ENCODE assay signal across 8 cellular contexts in genomic region chr5:6745706-6746217, GRCh38. TPM values are rescaled to one million over a fixed set of nuclear protein-coding genes. Genes with fewer than 3 reads are reported as not detected.
DNase-seq lines count a peak whose midpoint lies in the region; ATAC-seq and TF ChIP-seq lines count a peak whose summit lies in the region.

No MANE protein-coding gene starts in this region.

- WGBS in esophagus squamous epithelium, 2 donors: 66 to 67% methylated on average over 10 of the region's 10 CpGs

- TF ChIP-seq EP300 in Ishikawa (IDR thresholded peaks at IDR 0.05; ENCODE audit: borderline replicate concordance): no peak

- H3K27ac Mint-ChIP-seq in neural crest cell (ENCODE audit: unreplicated experiment): no peak overlapping the region

- H3K27ac ChIP-seq in esophagus squamous epithelium: no peak overlapping the region

- H3K36me3 ChIP-seq in esophagus squamous epithelium: peaks cover 6 to 93% (median 21%) of the 10 kb centered on the region in 3 donors

- H3K36me3 Mint-ChIP-seq in neural crest cell (ENCODE audit: low read depth): peaks cover 6% of the 10 kb centered on the region

- TF ChIP-seq POLR2A in esophagus squamous epithelium (IDR thresholded peaks at IDR 0.05): no peak

- peak; percentile 71 for ATAC-seq in GM21360 (IDR thresholded peaks at IDR 0.05; ENCODE audit: unreplicated experiment)

- intact Hi-C loops in esophagus squamous epithelium (cut with DNase I): no loop called here

- no peaks in the 10 kb centered on the region for H3K27me3 ChIP-seq in esophagus squamous epithelium

- no peaks in the 10 kb centered on the region for H3K9me3 ChIP-seq in esophagus squamous epithelium

- H3K4me1 ChIP-seq in esophagus squamous epithelium: peaks cover 0 to 5% (median 0%) of the 10 kb centered on the region in 3 donors

- peak; percentile 51 for DNase-seq in NCI-H82 (lab: John Stamatoyannopoulos, UW)
- no peak for DNase-seq in NCI-H82 treated with DMSO at 0.1 percent for 48 hours (lab: John Stamatoyannopoulos, UW; ENCODE audit: unreplicated experiment)
- DNase-seq in SK-N-DZ (ENCODE audit: low spot score): peak; percentile 40
- DNase-seq in esophagus squamous epithelium (lab: John Stamatoyannopoulos, UW): no peak
- no peak for DNase-seq in neural crest cell (ENCODE audit: low read depth, low spot score)
- no peak for DNase-seq in T-helper 9 cell

- H3K27me3 Mint-ChIP-seq in neural crest cell (ENCODE audit: low read depth): no peaks in the 10 kb centered on the region

- TF ChIP-seq CTCF in esophagus squamous epithelium (IDR thresholded peaks at IDR 0.05) (peak in 5 of 6 experiments; percentile 58 to 74 (median 66)), neural crest cell (conservative IDR thresholded peaks at IDR 0.05) (peak; percentile 78)

- no peaks in the 10 kb centered on the region for H3K4me1 Mint-ChIP-seq in neural crest cell

- H3K9me3 Mint-ChIP-seq in neural crest cell: no peaks in the 10 kb centered on the region

- peak; percentile 63 for TF ChIP-seq RAD21 in Ishikawa (IDR thresholded peaks at IDR 0.05; ENCODE audit: low read depth)

- no peak overlapping the region for H3K4me3 Mint-ChIP-seq in neural crest cell

- H3K4me3 ChIP-seq in esophagus squamous epithelium: no peak overlapping the region

TF ChIP-seq in Ishikawa, 13 proteins besides CTCF, POLR2A, EP300 and RAD21:
- TF ChIP-seq, protein P1, sequence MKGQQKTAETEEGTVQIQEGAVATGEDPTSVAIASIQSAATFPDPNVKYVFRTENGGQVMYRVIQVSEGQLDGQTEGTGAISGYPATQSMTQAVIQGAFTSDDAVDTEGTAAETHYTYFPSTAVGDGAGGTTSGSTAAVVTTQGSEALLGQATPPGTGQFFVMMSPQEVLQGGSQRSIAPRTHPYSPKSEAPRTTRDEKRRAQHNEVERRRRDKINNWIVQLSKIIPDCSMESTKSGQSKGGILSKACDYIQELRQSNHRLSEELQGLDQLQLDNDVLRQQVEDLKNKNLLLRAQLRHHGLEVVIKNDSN (IDR thresholded peaks at IDR 0.05): no peak
- no peak for TF ChIP-seq MAX (IDR thresholded peaks at IDR 0.05)
- no peak for TF ChIP-seq YY1 (IDR thresholded peaks at IDR 0.05; ENCODE audit: low read depth)
- no peak for TF ChIP-seq EGR1 (IDR thresholded peaks at IDR 0.05)
- TF ChIP-seq TEAD4 (IDR thresholded peaks at IDR 0.05): no peak
- no peak for TF ChIP-seq TAF1 (IDR thresholded peaks at IDR 0.05; ENCODE audit: low read depth)

RNA-seq across cellular contexts. Expression of gene TENT4A, which starts 32.5 kb away (rescaled TPM):
- polyA plus RNA-seq in SK-N-DZ (2014; cell fraction: cytosol; rRNA removed): 11.5 and 16.6 TPM in 2 replicates
- 57.7 and 92.4 TPM in 2 replicates for polyA plus RNA-seq in SK-N-DZ (2014; cell fraction: nucleus; rRNA removed)
- total RNA-seq in esophagus squamous epithelium (10 to 100 TPM in 2 of 4 donors, 1 to 10 TPM in 2; 8.0 to 30.7 (median 17.9) TPM), neural crest cell (39.3 and 41.2 TPM in 2 replicates)

Comparison
In these comparisons a context has a peak if more than half of its experiments do, and no peak if none do; other contexts are left out.
1. DNase-seq: peak in NCI-H82 (single experiment) and SK-N-DZ (single experiment); none in NCI-H82 treated with DMSO at 0.1 percent for 48 hours (single experiment), esophagus squamous epithelium (single experiment), neural crest cell (single experiment) and T-helper 9 cell (single experiment).